Comparison of ENCODE assay signal across 18 cellular contexts in genomic region chr4:73691759-73692158, GRCh38. TPM values are rescaled to one million over a fixed set of nuclear protein-coding genes. Genes with fewer than 3 reads are reported as not detected.
DNase-seq lines count a peak whose midpoint lies in the region; ATAC-seq, FAIRE-seq and TF ChIP-seq lines count a peak whose summit lies in the region.
"Had no signal": no experiment of that assay in that cellular context is flagged by ENCODE, and none has a peak within 500 bp of the region (broad histone marks: within the 10 kb centered on the region; RNA-seq: fewer than 3 reads in every experiment).

No MANE protein-coding gene starts in this region.

- TF ChIP-seq CTCF in A549 (IDR thresholded peaks at IDR 0.05) (no peak), Panc1 (IDR thresholded peaks at IDR 0.05) (no peak), VCaP (conservative IDR thresholded peaks at IDR 0.05) (no peak), smooth muscle cell (IDR thresholded peaks at IDR 0.05; ENCODE audit: borderline replicate concordance, insufficient read depth, poor library complexity, severe bottlenecking) (no peak), thyroid gland (IDR thresholded peaks at IDR 0.05) (no peak)

- H3K4me2 ChIP-seq in A549 (peak overlapping the region; percentile 47), smooth muscle cell (peak overlapping the region; percentile 1)
- H3K4me2 ChIP-seq: BLaER1 treated with 17β-estradiol and CSF1 and Interleukin-3, amounts not matched to agents 10 nM and 100 nM had no signal

- intact Hi-C loops in Panc1 (cut with micrococcal nuclease; ENCODE audit: unreplicated experiment): no loop called here
- intact Hi-C loops in thyroid gland (cut with DNase I): no loop called here

- ATAC-seq in A549: no peak
- ATAC-seq in Panc1: no peak
- no peak for ATAC-seq in GM21576 (IDR thresholded peaks at IDR 0.05; ENCODE audit: unreplicated experiment)
- ATAC-seq: CD8-positive, alpha-beta T cell; GM12878; K562 had no signal

- no peak for TF ChIP-seq EP300 in A549 (IDR thresholded peaks at IDR 0.05)

- H3K9ac ChIP-seq in smooth muscle cell (ENCODE audit: low read depth): no peak overlapping the region
- H3K9ac ChIP-seq: BLaER1 treated with 17β-estradiol and CSF1 and Interleukin-3, amounts not matched to agents 10 nM and 100 nM; GM23248 had no signal

- no peak overlapping the region for H2AFZ ChIP-seq in smooth muscle cell (ENCODE audit: low read depth)
- H2AFZ ChIP-seq: GM23248 had no signal

- POLR2A ChIA-PET in A549 (lab: Yijun Ruan, JAX): no interaction called here
- POLR2A ChIA-PET in Panc1 (lab: Charles Lee): no interaction called here

- no peak for FAIRE-seq in A549 (lab: Jason Lieb, UNC)
- FAIRE-seq: GM12878, K562 had no signal

- H3K27me3 ChIP-seq in Panc1 (ENCODE audit: control insufficient read depth, insufficient read depth, low read length) (no peaks in the 10 kb centered on the region), smooth muscle cell (ENCODE audit: low read depth) (no peaks in the 10 kb centered on the region), thyroid gland (no peaks in the 10 kb centered on the region)
- H3K27me3 ChIP-seq: BLaER1 treated with 17β-estradiol and CSF1 and Interleukin-3, amounts not matched to agents 10 nM and 100 nM had no signal

- no peak for TF ChIP-seq RAD21 in A549 (conservative IDR thresholded peaks at IDR 0.05 in 1 of 2, IDR thresholded peaks at IDR 0.05 in 1 of 2)

- in situ Hi-C loops in Panc1 (cut with HindIII; ENCODE audit: low pct_unique_long_range_greater_than_20kb, low sequenced_read_pairs): no loop called here

- H3K4me1 ChIP-seq in A549 (peaks cover 28% of the 10 kb centered on the region), Panc1 (ENCODE audit: control insufficient read depth, insufficient read depth, low read length) (peaks cover 10% of the 10 kb centered on the region), smooth muscle cell (ENCODE audit: low read depth) (no peaks in the 10 kb centered on the region), thyroid gland (no peaks in the 10 kb centered on the region)
- H3K4me1 ChIP-seq: HAP-1 had no signal

- H3K4me3 ChIP-seq in A549: no peak overlapping the region
- no peak overlapping the region for H3K4me3 ChIP-seq in Panc1 (ENCODE audit: low read depth in 2 of 2, low read length in 2 of 2)
- H3K4me3 ChIP-seq in smooth muscle cell: no peak overlapping the region
- no peak overlapping the region for H3K4me3 ChIP-seq in thyroid gland (replicated peaks in 1 of 3)
- H3K4me3 ChIP-seq: BLaER1 treated with 17β-estradiol and CSF1 and Interleukin-3, amounts not matched to agents 10 nM and 100 nM; GM12878; GM23248; HAP-1; K562 had no signal

- CTCF ChIA-PET in A549 (lab: Yijun Ruan, JAX): no interaction called here
- CTCF ChIA-PET in Panc1 (lab: Charles Lee): interaction anchor here (0.6 kb wide), 1 partner anchor 9 kb away, joined by 5 read pairs; no protein-coding TSS in a partner anchor

- DNase-seq in A549 (ENCODE audit: low read depth in 1 of 2, low spot score in 1 of 2): no peak
- DNase-seq in Panc1 (ENCODE audit: low read depth, low spot score): no peak
- DNase-seq in smooth muscle cell (lab: John Stamatoyannopoulos, UW; ENCODE audit: unreplicated experiment): no peak
- no peak for DNase-seq in thyroid gland
- no peak for DNase-seq in activated CD4-positive, CD25-positive, alpha-beta regulatory T cell (lab: John Stamatoyannopoulos, UW)
- DNase-seq: Calu3; CD8-positive, alpha-beta T cell; DMS79 treated with DMSO at 0.1 percent for 48 hours; GF-D8 had no signal

- H3K9me3 ChIP-seq in A549 (no peaks in the 10 kb centered on the region), Panc1 (ENCODE audit: control insufficient read depth, insufficient read depth, low read depth, low read length) (no peaks in the 10 kb centered on the region), smooth muscle cell (replicated peaks; ENCODE audit: low read depth) (no peaks in the 10 kb centered on the region), thyroid gland (no peaks in the 10 kb centered on the region)
- H3K9me3 ChIP-seq: BLaER1 treated with 17β-estradiol and CSF1 and Interleukin-3, amounts not matched to agents 10 nM and 100 nM; HAP-1 had no signal

- no peak for TF ChIP-seq POLR2A in A549 (IDR thresholded peaks at IDR 0.05; ENCODE audit: low read length)
- TF ChIP-seq POLR2A in thyroid gland (IDR thresholded peaks at IDR 0.05): no peak

- H3K36me3 ChIP-seq in Panc1 (ENCODE audit: control insufficient read depth, insufficient read depth, low read length): no peaks in the 10 kb centered on the region
- no peaks in the 10 kb centered on the region for H3K36me3 ChIP-seq in smooth muscle cell (ENCODE audit: low read depth)
- H3K36me3 ChIP-seq in thyroid gland: no peaks in the 10 kb centered on the region
- H3K36me3 ChIP-seq: BLaER1 treated with 17β-estradiol and CSF1 and Interleukin-3, amounts not matched to agents 10 nM and 100 nM; HAP-1 had no signal

- no peaks in the 10 kb centered on the region for H3K79me2 ChIP-seq in smooth muscle cell (ENCODE audit: low read depth)

- H4K20me1 ChIP-seq in smooth muscle cell (ENCODE audit: low read depth): no peaks in the 10 kb centered on the region
- H4K20me1 ChIP-seq: BLaER1 treated with 17β-estradiol and CSF1 and Interleukin-3, amounts not matched to agents 10 nM and 100 nM had no signal

- BruUV-seq in Panc1 (replicated peaks; lab: Mats Ljungman, UMichigan): no TSS peak

- peak overlapping the region; percentile 21 to 74; a peak in 5 of 6 replicates for H3K27ac ChIP-seq in A549
- peak overlapping the region; percentile 76 for H3K27ac ChIP-seq in Panc1 (ENCODE audit: low read length)
- peak overlapping the region; percentile 84 for H3K27ac ChIP-seq in VCaP
- no peak overlapping the region for H3K27ac ChIP-seq in smooth muscle cell (ENCODE audit: low read depth)
- no peak overlapping the region for H3K27ac ChIP-seq in thyroid gland
- H3K27ac ChIP-seq: 22Rv1; BLaER1 treated with 17β-estradiol and CSF1 and Interleukin-3, amounts not matched to agents 10 nM and 100 nM; GM23248; HL-60 had no signal

- no peaks in the 10 kb centered on the region for H3F3A ChIP-seq in smooth muscle cell (ENCODE audit: low read depth)

TF ChIP-seq in A549, 52 proteins besides CTCF, POLR2A, EP300 and RAD21:
- TF ChIP-seq KDM1A (IDR thresholded peaks at IDR 0.05; ENCODE audit: low read depth) (no peak), CEBPB (IDR thresholded peaks at IDR 0.05) (no peak), REST (IDR thresholded peaks at IDR 0.05) (no peak), ATOH8 (CRISPR knock-in tag; IDR thresholded peaks at IDR 0.05; ENCODE audit: low read depth) (no peak), KDM5A (IDR thresholded peaks at IDR 0.05) (no peak), CHD2 (IDR thresholded peaks at IDR 0.05; ENCODE audit: low read length, partially characterized antibody) (no peak), FOSB (CRISPR knock-in tag; IDR thresholded peaks at IDR 0.05) (no peak), RCOR1 (IDR thresholded peaks at IDR 0.05; ENCODE audit: low read depth, low read length) (no peak), HOXA7 (CRISPR knock-in tag; IDR thresholded peaks at IDR 0.05) (no peak), MAFK (IDR thresholded peaks at IDR 0.05; ENCODE audit: partially characterized antibody) (no peak), FOXS1 (CRISPR knock-in tag; IDR thresholded peaks at IDR 0.05) (no peak)

RNA-seq across cellular contexts. Expression of gene CXCL8, which starts 48.6 kb away (rescaled TPM):
- 57.2 and 87.7 TPM in 2 replicates for polyA plus RNA-seq in A549 (2011; rRNA removed)
- polyA plus RNA-seq in A549 (2012; cell fraction: cytosol; rRNA removed): 7.3 and 9.1 TPM in 2 replicates
- 3.4 and 7.2 TPM in 2 replicates for polyA plus RNA-seq in A549 (2012; cell fraction: nucleus; rRNA removed)
- 4.0 to 5.6 TPM (median 4.4 TPM) in 3 replicates for polyA plus RNA-seq in A549 (2017; fragmentation: RNase III; extraction: RNeasy Plus Mini Kit Qiagen cat#74134 plus additional on column Dnase treatment)
- polyA minus RNA-seq in A549 (2011; rRNA and poly(A)+ RNA removed): 20.2 and 42.4 TPM in 2 replicates
- 0.82 TPM for total RNA-seq in Panc1 (2021; ENCODE audit: unreplicated experiment)
- 1.4 TPM for polyA plus RNA-seq in Panc1 (2012; ENCODE audit: insufficient read length)
- total RNA-seq in smooth muscle cell: 28.7 and 37.9 TPM in 2 replicates
- 8.7 and 10.2 TPM in 2 replicates for polyA plus RNA-seq in smooth muscle cell
- 1 to 10 TPM; 1.4 to 3.8 (median 2.7) TPM for total RNA-seq in thyroid gland

Comparison
In these comparisons a context has a peak if more than half of its experiments do, and no peak if none do; other contexts are left out.
1. H3K27ac ChIP-seq: peak in A549 (2 of 2), Panc1 (single experiment) and VCaP (single experiment); none in smooth muscle cell (single experiment) and thyroid gland (0 of 3).